ENCODE assay signal across 8 cellular contexts in genomic region chr1:202010042-202011015, GRCh38.
DNase-seq lines count a peak whose midpoint lies in the region; ATAC-seq and TF ChIP-seq lines count a peak whose summit lies in the region.

Gene ELF3 (plus strand): TSS chr1:202010587. CDS start chr1:202011137, 550 bp downstream.

- peak within 1 kb of the TSS; percentile 63 for H3K4me3 ChIP-seq in parathyroid adenoma (ENCODE audit: low read depth, low read length)

- peak within 1 kb of the TSS; percentile 51 for H2AFZ ChIP-seq in parathyroid adenoma

- peaks cover 2% of the 10 kb centered on the region for H3K79me2 ChIP-seq in parathyroid adenoma

- no peaks in the 10 kb centered on the region for H3K27me3 ChIP-seq in parathyroid adenoma (ENCODE audit: control insufficient read depth, insufficient read depth, low read length)

- H3K36me3 ChIP-seq in parathyroid adenoma (ENCODE audit: control insufficient read depth, insufficient read depth, low read length): no peaks in the 10 kb centered on the region

- H3K9ac ChIP-seq in parathyroid adenoma: no peak within 1 kb of the TSS

- ATAC-seq in GM18511 (IDR thresholded peaks at IDR 0.05; ENCODE audit: unreplicated experiment) (peak; percentile 90), HG02678 (IDR thresholded peaks at IDR 0.05; ENCODE audit: unreplicated experiment) (peak; percentile 84)

- TF ChIP-seq CTCF in parathyroid adenoma (IDR thresholded peaks at IDR 0.05): no peak

- H3K27ac ChIP-seq in parathyroid adenoma: peak within 1 kb of the TSS; percentile 97

- no peaks in the 10 kb centered on the region for H3K9me3 ChIP-seq in parathyroid adenoma (ENCODE audit: control insufficient read depth, low read length)

- in situ Hi-C loops in KBM-7 (cut with MboI; ENCODE audit: low pct_unique_long_range_greater_than_20kb, low sequenced_read_pairs): loop anchor here (10.0 kb wide), 1 partner anchor 114 kb away; the partner anchor contains the start of gene GPR37L1

- peak; percentile 97 for DNase-seq in NCI-H2029 (lab: John Stamatoyannopoulos, UW)
- DNase-seq in ecto neural progenitor cell (ENCODE audit: low spot score): peak; percentile 86
- no peak for DNase-seq in NK-92 (lab: John Stamatoyannopoulos, UW; ENCODE audit: unreplicated experiment)
- DNase-seq in activated naive CD4-positive, alpha-beta T cell (lab: John Stamatoyannopoulos, UW): no peak
- DNase-seq in KBM-7: no peak

- peak within 1 kb of the TSS; percentile 65 for H3K4me2 ChIP-seq in parathyroid adenoma (ENCODE audit: low read length)

- H3K4me1 ChIP-seq in parathyroid adenoma: peaks cover 30% of the 10 kb centered on the region

Comparison
In these comparisons a context has a peak if more than half of its experiments do, and no peak if none do; other contexts are left out.
1. DNase-seq: peak in NCI-H2029 (single experiment) and ecto neural progenitor cell (single experiment); none in NK-92 (single experiment), activated naive CD4-positive, alpha-beta T cell (0 of 4) and KBM-7 (single experiment).